ENCODE assay signal across 9 cellular contexts in the genomic region with DNA sequence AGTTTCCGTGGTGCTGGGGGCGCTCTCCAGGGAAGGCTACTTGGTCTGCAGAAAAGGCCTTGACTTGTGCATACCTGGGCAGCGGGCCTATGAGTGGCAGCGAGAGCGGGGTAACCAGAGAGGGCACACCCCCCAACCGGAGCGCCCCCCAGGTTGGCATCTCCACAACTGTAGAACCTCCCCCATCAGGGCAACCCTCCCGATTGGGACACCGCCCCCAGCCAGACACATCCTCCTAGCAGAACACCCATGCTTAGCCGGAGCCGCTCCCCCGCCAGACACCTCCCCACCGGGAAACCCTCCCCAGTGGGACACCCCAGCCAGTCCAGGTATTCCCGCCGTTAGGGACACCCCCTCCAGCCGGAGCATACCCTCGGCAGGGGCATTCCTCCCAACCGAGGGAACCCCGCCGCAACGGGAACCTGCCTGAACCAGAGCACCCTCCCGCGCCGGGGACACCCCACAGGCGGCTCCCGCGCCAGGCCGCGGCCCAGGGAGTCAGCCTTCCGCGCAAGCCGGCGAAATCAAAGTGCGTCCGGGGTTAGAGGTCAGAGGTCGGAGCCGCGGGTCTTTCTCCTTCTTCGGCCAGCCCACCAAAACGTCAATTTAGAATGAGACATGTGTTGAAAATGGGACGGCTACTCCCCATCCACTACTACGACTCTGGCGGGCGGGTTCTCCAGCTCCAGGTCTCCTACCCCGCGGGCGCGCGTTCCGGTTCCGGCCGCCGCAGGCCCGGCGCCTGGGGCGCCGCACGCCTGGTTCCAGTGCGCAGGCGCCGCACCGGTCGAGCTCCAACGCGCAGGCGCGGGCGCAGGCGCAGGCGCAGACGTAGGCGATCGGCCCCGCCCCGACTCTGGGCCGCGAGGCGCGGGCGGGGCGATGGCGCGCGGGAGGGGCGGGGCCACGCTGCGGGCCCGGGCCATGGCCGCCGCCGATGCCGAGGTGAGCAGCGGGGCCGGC. TPM values are rescaled to one million over a fixed set of nuclear protein-coding genes. Genes with fewer than 3 reads are reported as not detected.
DNase-seq lines count a peak whose midpoint lies in the region; ATAC-seq, FAIRE-seq and TF ChIP-seq lines count a peak whose summit lies in the region.
"Had no signal": no experiment of that assay in that cellular context is flagged by ENCODE, and none has a peak within 500 bp of the region (broad histone marks: within the 10 kb centered on the region; RNA-seq: fewer than 3 reads in every experiment).

TSS of gene EHMT1 (plus strand) at position 901 of the 963 bp plus-strand sequence. CDS start at position 925, 24 bp downstream.

- peaks cover 9% of the 10 kb centered on the region for H3K36me3 Mint-ChIP-seq in activated CD4-positive, alpha-beta memory T cell treated with anti-CD3 and anti-CD28 coated beads for 36 hours

- H3K4me3 ChIP-seq in BE2C (ENCODE audit: low read depth, low read length) = peak within 1 kb of the TSS; percentile 98
- H3K4me3 ChIP-seq in duodenal mucosa (ENCODE audit: low read depth in 1 of 2, low read length in 2 of 2) = peak within 1 kb of the TSS; percentile 77 to 93
- peak within 1 kb of the TSS; percentile 90 for H3K4me3 ChIP-seq in lower lobe of right lung

- peak; percentile 74 for ATAC-seq in HG03442 (IDR thresholded peaks at IDR 0.05; ENCODE audit: unreplicated experiment)
- peak; percentile 94 for ATAC-seq in lower lobe of right lung

- intact Hi-C loops in activated CD4-positive, alpha-beta memory T cell treated with anti-CD3 and anti-CD28 coated beads for 36 hours (cut with micrococcal nuclease) = loop anchor here (1.0 kb wide), 3 partner anchors 10 to 28 kb away; partner anchors contain the start of genes ARRDC1 and ZMYND19
- intact Hi-C loops in lower lobe of right lung (cut with DNase I) = no loop called here

- H3K27ac Mint-ChIP-seq in activated CD4-positive, alpha-beta memory T cell treated with anti-CD3 and anti-CD28 coated beads for 36 hours = peak within 1 kb of the TSS; percentile 87

- DNase-seq in BE2C = peak; percentile 90
- peak; percentile 98 for DNase-seq in GM19239 (ENCODE audit: insufficient read length, low spot score)
- DNase-seq in NCI-H774 (lab: John Stamatoyannopoulos, UW) = peak; percentile 91
- DNase-seq in activated CD4-positive, alpha-beta memory T cell treated with anti-CD3 and anti-CD28 coated beads for 36 hours = peak; percentile 93
- DNase-seq in lower lobe of right lung = peak; percentile 88
- peak; percentile 75 to 90 (median 90) for DNase-seq in stimulated activated CD4-positive, alpha-beta T cell treated with anti-CD3 and anti-CD28 coated beads, TNF-alpha, amount 100 ng/mL, for 1 hour (ENCODE audit: low read depth in 3 of 3, low spot score in 1 of 3)

- H3K27me3 ChIP-seq in BE2C (no peaks in the 10 kb centered on the region), duodenal mucosa (ENCODE audit: control insufficient read depth in 1 of 2, insufficient read depth in 2 of 2, low read length in 2 of 2) (no peaks in the 10 kb centered on the region), lower lobe of right lung (ENCODE audit: low read depth) (no peaks in the 10 kb centered on the region)

- no peaks in the 10 kb centered on the region; the same call in 1 of the 2 replicates for H3K4me1 ChIP-seq in BE2C
- H3K4me1 ChIP-seq in duodenal mucosa (ENCODE audit: control insufficient read depth in 1 of 2, insufficient read depth in 2 of 2, low read length in 2 of 2) = peaks cover 30 to 33% of the 10 kb centered on the region in 2 donors
- peaks cover 41% of the 10 kb centered on the region for H3K4me1 ChIP-seq in lower lobe of right lung

- H3K9me3 ChIP-seq in BE2C (no peaks in the 10 kb centered on the region), duodenal mucosa (ENCODE audit: control insufficient read depth in 1 of 2, low read length in 2 of 2) (no peaks in the 10 kb centered on the region), lower lobe of right lung (no peaks in the 10 kb centered on the region)

- peak; percentile 40 for FAIRE-seq in GM19239 (lab: Jason Lieb, UNC)
- FAIRE-seq: endometrium had no signal

- peaks cover 41% of the 10 kb centered on the region for H3K4me1 Mint-ChIP-seq in activated CD4-positive, alpha-beta memory T cell treated with anti-CD3 and anti-CD28 coated beads for 36 hours (ENCODE audit: low read depth)

- no peaks in the 10 kb centered on the region for H3K9me3 Mint-ChIP-seq in activated CD4-positive, alpha-beta memory T cell treated with anti-CD3 and anti-CD28 coated beads for 36 hours

- H3K27ac ChIP-seq in duodenal mucosa (ENCODE audit: low read depth, low read length) (peak within 1 kb of the TSS; percentile 85), lower lobe of right lung (peak within 1 kb of the TSS; percentile 96)

- peak within 1 kb of the TSS; percentile 83 to 98 for H3K9ac ChIP-seq in duodenal mucosa (ENCODE audit: low read depth in 1 of 2, low read length in 2 of 2)

- CTCF ChIA-PET in activated CD4-positive, alpha-beta memory T cell treated with anti-CD3 and anti-CD28 coated beads for 36 hours (lab: Charles Lee) = interaction anchor here (1.0 to 1.6 kb wide), 2 partner anchors 37 to 84 kb away, joined by 3 to 4 read pairs; no protein-coding TSS in a partner anchor

- H3K4me3 Mint-ChIP-seq in activated CD4-positive, alpha-beta memory T cell treated with anti-CD3 and anti-CD28 coated beads for 36 hours = peak within 1 kb of the TSS; percentile 85

- POLR2A ChIA-PET in activated CD4-positive, alpha-beta memory T cell treated with anti-CD3 and anti-CD28 coated beads for 36 hours (lab: Charles Lee) = interaction anchor here (0.7 to 1.0 kb wide), 4 partner anchors 8 to 27 kb away, joined by 3 to 5 read pairs (median 4); no protein-coding TSS in a partner anchor

- H3K27me3 Mint-ChIP-seq in activated CD4-positive, alpha-beta memory T cell treated with anti-CD3 and anti-CD28 coated beads for 36 hours = no peaks in the 10 kb centered on the region

- no peak for TF ChIP-seq CTCF in BE2C (IDR thresholded peaks at IDR 0.05; ENCODE audit: low read depth, low read length)
- TF ChIP-seq CTCF in lower lobe of right lung (IDR thresholded peaks at IDR 0.05) = no peak

- H3K36me3 ChIP-seq in BE2C (peaks cover 28% of the 10 kb centered on the region), duodenal mucosa (ENCODE audit: control insufficient read depth in 1 of 2, insufficient read depth in 2 of 2, low read length in 2 of 2) (peaks cover 8 to 32% of the 10 kb centered on the region in 2 donors), lower lobe of right lung (peaks cover 39% of the 10 kb centered on the region)

RNA-seq across cellular contexts. Expression of gene EHMT1, which starts in this region (rescaled TPM):
- 130 TPM for polyA plus RNA-seq in BE2C (2012; ENCODE audit: insufficient read depth, insufficient read length, low read depth)
- total RNA-seq in activated CD4-positive, alpha-beta memory T cell treated with anti-CD3 and anti-CD28 coated beads for 36 hours = 10 to 100 TPM; 66.0 to 70.8 TPM
- 73.5 TPM for total RNA-seq in lower lobe of right lung

Comparison
In these comparisons a context has a peak if more than half of its experiments do, and no peak if none do; other contexts are left out.
1. Peak in every context shown above with its lines: DNase-seq, ATAC-seq, H3K4me3 ChIP-seq and H3K27ac ChIP-seq.